In genomic region chr17:30824356-30825145, GRCh38 we compare ENCODE assay signal across 8 cellular contexts. TPM values are rescaled to one million over a fixed set of nuclear protein-coding genes. Genes with fewer than 3 reads are reported as not detected.
DNase-seq lines count a peak whose midpoint lies in the region; ATAC-seq and TF ChIP-seq lines count a peak whose summit lies in the region.

Gene CRLF3 (minus strand): TSS chr17:30824692. CDS start chr17:30824651, 41 bp downstream.

- intact Hi-C loops in CD4-positive, alpha-beta memory T cell (cut with micrococcal nuclease) = loop anchor here (1.0 to 5.0 kb wide), 7 partner anchors 8 to 493 kb away; no protein-coding TSS in a partner anchor
- intact Hi-C loops in lower lobe of right lung (cut with DNase I) = no loop called here

- no peaks in the 10 kb centered on the region for H3K9me3 ChIP-seq in CD4-positive, alpha-beta memory T cell (ENCODE audit: control insufficient read depth in 1 of 2, low read length in 2 of 2)
- no peaks in the 10 kb centered on the region for H3K9me3 ChIP-seq in lower lobe of right lung

- H3K36me3 Mint-ChIP-seq in CD4-positive, alpha-beta memory T cell = peaks cover 0 to 20% of the 10 kb centered on the region in 2 donors
- peaks cover 18% of the 10 kb centered on the region for H3K36me3 Mint-ChIP-seq in activated CD4-positive, alpha-beta memory T cell treated with anti-CD3 and anti-CD28 coated beads, Interleukin-2, amount 10 ng/mL, durations not matched to agents 7 days and 5 days (ENCODE audit: low read depth)

- peak within 1 kb of the TSS; percentile 83 for H3K27ac ChIP-seq in CD4-positive, alpha-beta memory T cell (ENCODE audit: low read depth, low read length)
- peak within 1 kb of the TSS; percentile 82 for H3K27ac ChIP-seq in HL-60 (replicated peaks)
- peak within 1 kb of the TSS; percentile 86 for H3K27ac ChIP-seq in lower lobe of right lung

- H3K4me3 Mint-ChIP-seq in CD4-positive, alpha-beta memory T cell = peak within 1 kb of the TSS; percentile 93 to 100 (median 96)
- H3K4me3 Mint-ChIP-seq in activated CD4-positive, alpha-beta memory T cell treated with anti-CD3 and anti-CD28 coated beads, Interleukin-2, amount 10 ng/mL, durations not matched to agents 7 days and 5 days = peak within 1 kb of the TSS; percentile 94

- DNase-seq in CD4-positive, alpha-beta memory T cell = peak; percentile 87 to 93 (median 92)
- peak; percentile 80 to 88 for DNase-seq in HL-60 (ENCODE audit: low read depth in 1 of 2, low spot score in 1 of 2)
- peak; percentile 65 for DNase-seq in NCI-H82 treated with DMSO at 0.1 percent for 48 hours (lab: John Stamatoyannopoulos, UW; ENCODE audit: unreplicated experiment)
- peak; percentile 93 for DNase-seq in activated CD4-positive, alpha-beta memory T cell treated with anti-CD3 and anti-CD28 coated beads, Interleukin-2, amount 10 ng/mL, durations not matched to agents 7 days and 5 days
- DNase-seq in ecto neural progenitor cell (ENCODE audit: low spot score) = peak; percentile 98
- peak; percentile 94 for DNase-seq in lower lobe of right lung
- DNase-seq in stimulated activated CD4-positive, alpha-beta T cell treated with anti-CD3 and anti-CD28 coated beads, TNF-alpha, amount 100 ng/mL, for 1 hour (ENCODE audit: low read depth in 3 of 3, low spot score in 1 of 3) = peak; percentile 76 to 83 (median 83)

- POLR2A ChIA-PET in CD4-positive, alpha-beta memory T cell (lab: Charles Lee; ENCODE audit: partially characterized antibody) = interaction anchor here (0.6 to 11.3 kb wide), 18 partner anchors 11 to 1970 kb away, joined by 3 to 317 read pairs (median 4); partner anchors contain the start of genes ABHD15, ERAL1 and GOSR1
- POLR2A ChIA-PET in activated CD4-positive, alpha-beta memory T cell treated with anti-CD3 and anti-CD28 coated beads, Interleukin-2, amount 10 ng/mL, durations not matched to agents 7 days and 5 days (lab: Charles Lee) = interaction anchor here (0.9 to 8.6 kb wide), 16 partner anchors 8 to 534 kb away, joined by 3 to 256 read pairs (median 4); partner anchors contain the start of genes ATAD5 and TEFM

- H3K9me3 Mint-ChIP-seq in CD4-positive, alpha-beta memory T cell = peaks cover 0 to 2% (median 0%) of the 10 kb centered on the region in 8 donors
- H3K9me3 Mint-ChIP-seq in activated CD4-positive, alpha-beta memory T cell treated with anti-CD3 and anti-CD28 coated beads, Interleukin-2, amount 10 ng/mL, durations not matched to agents 7 days and 5 days = no peaks in the 10 kb centered on the region

- H3K27me3 ChIP-seq in CD4-positive, alpha-beta memory T cell (ENCODE audit: insufficient read depth, low read length) = no peaks in the 10 kb centered on the region
- H3K27me3 ChIP-seq in HL-60 (ENCODE audit: insufficient read depth, poor library complexity, severe bottlenecking) (no peaks in the 10 kb centered on the region), lower lobe of right lung (ENCODE audit: low read depth) (no peaks in the 10 kb centered on the region)

- CTCF ChIA-PET in CD4-positive, alpha-beta memory T cell (lab: Charles Lee; ENCODE audit: partially characterized antibody) = interaction anchor here (0.6 to 12.7 kb wide), 16 partner anchors 9 to 486 kb away, joined by 3 to 271 read pairs (median 4); partner anchors contain the start of genes GOSR1 and RNF135
- CTCF ChIA-PET in activated CD4-positive, alpha-beta memory T cell treated with anti-CD3 and anti-CD28 coated beads, Interleukin-2, amount 10 ng/mL, durations not matched to agents 7 days and 5 days (lab: Charles Lee) = interaction anchor here (0.6 to 8.7 kb wide), 16 partner anchors 7 to 1302 kb away, joined by 3 to 185 read pairs (median 5); partner anchors contain the start of genes ATAD5 and GOSR1

- H3K4me3 ChIP-seq in CD4-positive, alpha-beta memory T cell (ENCODE audit: low read length in 2 of 2) = peak within 1 kb of the TSS; percentile 90 to 92
- peak within 1 kb of the TSS; percentile 65 for H3K4me3 ChIP-seq in HL-60 (replicated peaks; ENCODE audit: insufficient read depth, low read length)
- peak within 1 kb of the TSS; percentile 86 for H3K4me3 ChIP-seq in lower lobe of right lung

- H3K4me1 Mint-ChIP-seq in CD4-positive, alpha-beta memory T cell = peaks cover 26 to 45% (median 34%) of the 10 kb centered on the region in 4 donors
- H3K4me1 Mint-ChIP-seq in activated CD4-positive, alpha-beta memory T cell treated with anti-CD3 and anti-CD28 coated beads, Interleukin-2, amount 10 ng/mL, durations not matched to agents 7 days and 5 days = peaks cover 42% of the 10 kb centered on the region

- no peaks in the 10 kb centered on the region for H3K27me3 Mint-ChIP-seq in CD4-positive, alpha-beta memory T cell
- no peaks in the 10 kb centered on the region for H3K27me3 Mint-ChIP-seq in activated CD4-positive, alpha-beta memory T cell treated with anti-CD3 and anti-CD28 coated beads, Interleukin-2, amount 10 ng/mL, durations not matched to agents 7 days and 5 days

- H3K36me3 ChIP-seq in CD4-positive, alpha-beta memory T cell (ENCODE audit: insufficient read depth, low read length) = no peaks in the 10 kb centered on the region
- no peaks in the 10 kb centered on the region for H3K36me3 ChIP-seq in lower lobe of right lung

- ATAC-seq in GM19452 (IDR thresholded peaks at IDR 0.05; ENCODE audit: unreplicated experiment) = peak; percentile 91
- peak; percentile 99 for ATAC-seq in lower lobe of right lung

- TF ChIP-seq CTCF in HL-60 (IDR thresholded peaks at IDR 0.05; ENCODE audit: insufficient read depth, low read length) = peak; percentile 26
- TF ChIP-seq CTCF in lower lobe of right lung (IDR thresholded peaks at IDR 0.05) = peak; percentile 68

- H3K27ac Mint-ChIP-seq in CD4-positive, alpha-beta memory T cell = peak within 1 kb of the TSS; percentile 81 to 97 (median 94)
- peak within 1 kb of the TSS; percentile 74 for H3K27ac Mint-ChIP-seq in activated CD4-positive, alpha-beta memory T cell treated with anti-CD3 and anti-CD28 coated beads, Interleukin-2, amount 10 ng/mL, durations not matched to agents 7 days and 5 days

- H3K4me1 ChIP-seq in CD4-positive, alpha-beta memory T cell (ENCODE audit: insufficient read depth, low read length) = peaks cover 44% of the 10 kb centered on the region
- peaks cover 50% of the 10 kb centered on the region for H3K4me1 ChIP-seq in lower lobe of right lung

RNA-seq across cellular contexts. Expression of gene CRLF3, which starts in this region (rescaled TPM):
- total RNA-seq in CD4-positive, alpha-beta memory T cell = 10 to 100 TPM; 92.7 to 95.0 TPM
- polyA plus RNA-seq in CD4-positive, alpha-beta memory T cell = 100 to 1,000 TPM; 121 to 123 TPM
- 10 to 100 TPM; 70.1 to 76.2 TPM for total RNA-seq in activated CD4-positive, alpha-beta memory T cell treated with anti-CD3 and anti-CD28 coated beads, Interleukin-2, amount 10 ng/mL, durations not matched to agents 7 days and 5 days
- 26.6 TPM for total RNA-seq in lower lobe of right lung

Comparison
In these comparisons a context has a peak if more than half of its experiments do, and no peak if none do; other contexts are left out.
1. Peak in every context shown above with its lines: DNase-seq, ATAC-seq, H3K4me3 ChIP-seq and H3K27ac ChIP-seq.